ENCODE assay signal across 30 cellular contexts in genomic region chr6:140353536-140353935, GRCh38.
"Had no signal": no experiment of that assay in that cellular context is flagged by ENCODE, and none has a peak within 500 bp of the region (broad histone marks: within the 10 kb centered on the region; RNA-seq: fewer than 3 reads in every experiment).

No MANE protein-coding gene starts in this region.

- DNase-seq: activated CD4-positive, alpha-beta T cell treated with anti-CD3 and anti-CD28 coated beads, Interleukin-2, amount 10 ng/mL, durations not matched to agents 24 days and 14 days; activated CD4-positive, alpha-beta T cell treated with anti-CD3 and anti-CD28 coated beads, Interleukin-2, amount 50 U/mL, for 4 hours; activated CD8-positive, alpha-beta T cell treated with anti-CD3 and anti-CD28 coated beads for 36 hours; activated gamma-delta T cell; activated naive CD4-positive, alpha-beta T cell treated with Interleukin-2 at 50 U/mL for 16 hours; activated T-cell treated with anti-CD3 and anti-CD28 coated beads, Interleukin-2, amount 50 U/mL, for 1 hour; activated T-cell treated with anti-CD3 and anti-CD28 coated beads, Interleukin-2, amount 50 U/mL, for 72 hours; adrenal gland; anterior cingulate cortex; caudate nucleus; Karpas-422; MG63; NCI-H1048; NCI-H1105 treated with DMSO at 0.1 percent for 48 hours; NCI-H1436; NCI-H1694; NCI-H1930; NCI-H2081 treated with DMSO at 0.1 percent for 48 hours; NCI-H446 treated with DMSO at 0.1 percent for 48 hours; NCI-H524; NCI-H69; NCI-H82; PC-3; Peyer's patch; RPMI8226; SHP77 treated with DMSO at 0.1 percent for 48 hours; SK-N-SH had no signal

- H3K27ac ChIP-seq: adrenal gland, Peyer's patch, SJSA1 had no signal

- H3K4me2 ChIP-seq: SK-N-SH had no signal

- H3K4me3 ChIP-seq: adrenal gland, MG63, Peyer's patch, SJSA1 had no signal

- H3K27me3 ChIP-seq: adrenal gland, MG63, Peyer's patch, SJSA1 had no signal

- H3K36me3 ChIP-seq: adrenal gland, MG63, Peyer's patch, SJSA1 had no signal

- H3K9me3 ChIP-seq: adrenal gland, MG63, Peyer's patch, SJSA1, SK-N-SH had no signal

- H3K4me1 ChIP-seq: adrenal gland, Peyer's patch, SJSA1 had no signal

- H3K9ac ChIP-seq: SK-N-SH had no signal

- ATAC-seq: activated CD8-positive, alpha-beta T cell treated with anti-CD3 and anti-CD28 coated beads for 36 hours; activated naive CD4-positive, alpha-beta T cell treated with anti-CD3 and anti-CD28 coated beads, Interleukin-2, amount 50 U/mL, for 72 hours; activated T-cell treated with anti-CD3 and anti-CD28 coated beads, Interleukin-2, amount 50 U/mL, for 72 hours; activated T-helper 17 cell treated with anti-CD3 and anti-CD28 coated beads, Interleukin-2, amount 50 U/mL, for 72 hours; PC-3 had no signal
